Comparison of ENCODE assay signal across 10 cellular contexts in genomic region chr1:9198538-9199361, GRCh38. TPM values are rescaled to one million over a fixed set of nuclear protein-coding genes. Genes with fewer than 3 reads are reported as not detected.
A peak's percentile ranks its signal among the peaks of the same experiment; 100 is the strongest.
DNase-seq lines count a peak whose midpoint lies in the region; ATAC-seq and TF ChIP-seq lines count a peak whose summit lies in the region.
"Had no signal": no experiment of that assay in that cellular context is flagged by ENCODE, and none has a peak within 500 bp of the region (broad histone marks: within the 10 kb centered on the region; RNA-seq: fewer than 3 reads in every experiment).

No MANE protein-coding gene starts in this region.

- H3K36me3 ChIP-seq in BE2C (no peaks in the 10 kb centered on the region), HUES6 (ENCODE audit: control insufficient read depth, insufficient read depth, low read length) (no peaks in the 10 kb centered on the region), neural cell (ENCODE audit: insufficient read depth, low read length) (no peaks in the 10 kb centered on the region)

- H4K20me1 ChIP-seq in neural cell (ENCODE audit: insufficient read depth) = no peaks in the 10 kb centered on the region

- H3K79me2 ChIP-seq in neural cell (replicated peaks; ENCODE audit: insufficient read depth, low read length) = no peaks in the 10 kb centered on the region

- TF ChIP-seq CTCF in BE2C (IDR thresholded peaks at IDR 0.05; ENCODE audit: low read depth, low read length) (no peak; the same call in 1 of the 2 replicates), endothelial cell (IDR thresholded peaks at IDR 0.05; ENCODE audit: unreplicated experiment) (no peak), neural cell (IDR thresholded peaks at IDR 0.05; ENCODE audit: poor library complexity, severe bottlenecking) (peak; percentile 50)

- no peaks in the 10 kb centered on the region for H3F3A ChIP-seq in neural cell (ENCODE audit: insufficient read depth, low read length, poor library complexity, severe bottlenecking)

- H3K9me3 Mint-ChIP-seq in endothelial cell (ENCODE audit: unreplicated experiment) = no peaks in the 10 kb centered on the region

- H3K27me3 ChIP-seq in BE2C (peaks cover 44% of the 10 kb centered on the region), HUES6 (ENCODE audit: control insufficient read depth, insufficient read depth, low read length) (peaks cover 72% of the 10 kb centered on the region), neural cell (ENCODE audit: insufficient read depth, low read depth, low read length) (peaks cover 67% of the 10 kb centered on the region)

- H3K9ac ChIP-seq in HUES6 (ENCODE audit: low read length) (no peak overlapping the region), neural cell (ENCODE audit: low read length) (no peak overlapping the region)

- no peak overlapping the region for H3K27ac Mint-ChIP-seq in endothelial cell (ENCODE audit: unreplicated experiment)

- no peaks in the 10 kb centered on the region for H3K9me2 ChIP-seq in neural cell (ENCODE audit: insufficient read depth, low read length)

- ATAC-seq in HG03442 (IDR thresholded peaks at IDR 0.05; ENCODE audit: unreplicated experiment) (no peak), GM21526 (IDR thresholded peaks at IDR 0.05; ENCODE audit: low FRiP score, unreplicated experiment) (no peak)

- peak; percentile 41 for DNase-seq in BE2C
- DNase-seq in endothelial cell (ENCODE audit: low spot score) = peak; percentile 63
- DNase-seq in NOMO-1 treated with DMSO at 0.1 percent for 48 hours (lab: John Stamatoyannopoulos, UW; ENCODE audit: unreplicated experiment) = no peak
- DNase-seq in hippocampal formation (lab: John Stamatoyannopoulos, UW) = no peak
- DNase-seq: activated CD4-positive, alpha-beta T cell treated with anti-CD3 and anti-CD28 coated beads for 1 hour; Karpas-422 had no signal

- H3K27me3 Mint-ChIP-seq in endothelial cell (ENCODE audit: unreplicated experiment) = peaks cover 28% of the 10 kb centered on the region

- H3K4me1 ChIP-seq in BE2C (no peaks in the 10 kb centered on the region), HUES6 (ENCODE audit: control insufficient read depth, insufficient read depth, low read length) (peaks cover 27% of the 10 kb centered on the region)

- peak; percentile 36 for TF ChIP-seq RAD21 in neural cell (conservative IDR thresholded peaks at IDR 0.05)

- H3K9me3 ChIP-seq in BE2C = no peaks in the 10 kb centered on the region
- H3K9me3 ChIP-seq in HUES6 (ENCODE audit: control insufficient read depth, insufficient read depth, low read depth, low read length) = no peaks in the 10 kb centered on the region
- no peaks in the 10 kb centered on the region for H3K9me3 ChIP-seq in neural cell (ENCODE audit: low read length)

- H3K27ac ChIP-seq in HUES6 (ENCODE audit: low read depth, low read length) (no peak overlapping the region), neural cell (ENCODE audit: low read length) (no peak overlapping the region)

- H2AFZ ChIP-seq in neural cell (ENCODE audit: low read depth, low read length) = no peak overlapping the region

- H3K4me1 Mint-ChIP-seq in endothelial cell (ENCODE audit: unreplicated experiment) = peaks cover 21% of the 10 kb centered on the region

- peaks cover 4% of the 10 kb centered on the region for H3K36me3 Mint-ChIP-seq in endothelial cell (ENCODE audit: low read depth, unreplicated experiment)

- H3K4me2 ChIP-seq in neural cell (ENCODE audit: low read length) = no peak overlapping the region

- no peak overlapping the region for H3K4me3 ChIP-seq in BE2C (ENCODE audit: low read depth, low read length)
- H3K4me3 ChIP-seq in HUES6 (ENCODE audit: low read depth, low read length) = peak overlapping the region; percentile 44
- peak overlapping the region; percentile 56 for H3K4me3 ChIP-seq in neural cell (ENCODE audit: low read length)

- H3K4me3 Mint-ChIP-seq in endothelial cell (ENCODE audit: unreplicated experiment) = no peak overlapping the region

- no peak for TF ChIP-seq EP300 in neural cell (conservative IDR thresholded peaks at IDR 0.05; ENCODE audit: poor library complexity, severe bottlenecking)

TF ChIP-seq in neural cell, 6 proteins besides CTCF, POLR2A, EP300 and RAD21:
- no peak for TF ChIP-seq TAF1 (IDR thresholded peaks at IDR 0.05; ENCODE audit: low read depth)
- TF ChIP-seq SMC3 (conservative IDR thresholded peaks at IDR 0.05; ENCODE audit: poor library complexity) = peak; percentile 22

RNA-seq across cellular contexts. Expression of gene H6PD, which starts 35.8 kb away (rescaled TPM):
- 0.60 TPM for polyA plus RNA-seq in BE2C (2012; ENCODE audit: insufficient read depth, insufficient read length, low read depth)
- total RNA-seq in endothelial cell (ENCODE audit: unreplicated experiment) = 18.6 TPM
- polyA plus RNA-seq in neural cell = 4.6 and 6.6 TPM in 2 replicates
- 10.2 and 11.2 TPM in 2 replicates for polyA minus RNA-seq in neural cell

Comparison
In these comparisons a context has a peak if more than half of its experiments do, and no peak if none do; other contexts are left out.
1. DNase-seq: peak in BE2C (single experiment) and endothelial cell (single experiment); none in NOMO-1 treated with DMSO at 0.1 percent for 48 hours (single experiment) and hippocampal formation (0 of 2).